In genomic region chr16:70701998-70702397, GRCh38 we compare ENCODE assay signal across 1 cellular context.
TF ChIP-seq lines count a peak whose summit lies in the region.

No MANE protein-coding gene starts in this region.

TF ChIP-seq in liver, 16 proteins besides CTCF, POLR2A, EP300 and RAD21 (continued from another document):
- TF ChIP-seq TAF1 (conservative IDR thresholded peaks at IDR 0.05): no peak
- TF ChIP-seq GABPA (IDR thresholded peaks at IDR 0.05 in 1 of 2, conservative IDR thresholded peaks at IDR 0.05 in 1 of 2): no peak
- TF ChIP-seq ATF3 (IDR thresholded peaks at IDR 0.05): no peak
